ENCODE assay signal across 11 cellular contexts in the genomic region with DNA sequence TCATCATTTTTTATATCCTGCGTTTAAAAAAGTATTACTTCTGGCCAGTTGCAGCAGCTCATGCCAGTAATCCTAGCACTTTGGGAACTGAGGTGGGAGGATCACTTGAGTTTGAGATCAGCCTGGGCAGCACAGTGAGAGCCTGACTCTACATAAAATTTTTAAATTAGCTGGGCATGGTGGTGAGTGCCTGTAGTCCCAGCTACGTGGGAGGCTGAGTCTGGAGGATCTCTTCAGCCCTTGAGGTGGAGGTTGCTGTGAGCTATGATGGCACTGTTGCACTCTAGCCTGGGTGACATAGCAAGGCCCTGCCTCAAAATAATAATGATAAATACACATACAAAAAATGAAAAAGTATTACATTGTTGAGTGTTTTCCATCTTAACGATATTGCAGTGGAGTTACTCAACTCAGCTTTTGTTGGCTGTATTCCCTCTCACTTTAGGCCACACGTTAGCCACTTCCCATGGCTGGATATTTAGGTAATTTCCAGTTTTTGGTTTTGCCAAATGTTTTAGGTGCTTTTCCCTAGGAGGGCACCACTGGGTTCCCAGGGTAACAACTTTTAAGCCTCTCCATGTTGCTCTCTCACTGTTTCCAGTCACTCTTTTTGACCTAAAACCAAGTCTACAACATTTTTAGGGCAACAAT. TPM values are rescaled to one million over a fixed set of nuclear protein-coding genes. Genes with fewer than 3 reads are reported as not detected.
DNase-seq lines count a peak whose midpoint lies in the region; ATAC-seq, FAIRE-seq and TF ChIP-seq lines count a peak whose summit lies in the region.
"Had no signal": no experiment of that assay in that cellular context is flagged by ENCODE, and none has a peak within 500 bp of the region (broad histone marks: within the 10 kb centered on the region; RNA-seq: fewer than 3 reads in every experiment).

No MANE protein-coding gene starts in this region.

- H3K4me2 ChIP-seq in A549, result peak overlapping the region; percentile 90
- H3K4me2 ChIP-seq in neural progenitor cell, result peak overlapping the region; percentile 68

- POLR2A ChIA-PET in A549 (lab: Yijun Ruan, JAX) (interaction anchor here (1.0 to 1.9 kb wide), 6 partner anchors 12 to 141 kb away, joined by 3 to 9 read pairs (median 4); partner anchors contain the start of gene SHB), RWPE1 (lab: Yijun Ruan, JAX; ENCODE audit: low non-redundant PET) (no interaction called here)

- H3K27me3 Mint-ChIP-seq in neural progenitor cell (ENCODE audit: insufficient read depth, low read depth), result peaks cover 4% of the 10 kb centered on the region
- peaks cover 18 to 32% of the 10 kb centered on the region in 2 donors for H3K27me3 Mint-ChIP-seq in stimulated activated naive B cell treated with anti-CD40 and anti-IgM and Interleukin-4, amounts not matched to agents 10 μg/mL and 1 μg/mL and 100 μg/mL, for 72 hours

- TF ChIP-seq CTCF in A549 (IDR thresholded peaks at IDR 0.05) (no peak), RWPE1 (conservative IDR thresholded peaks at IDR 0.05; ENCODE audit: low read depth) (no peak), neural progenitor cell (IDR thresholded peaks at IDR 0.05) (no peak)

- peak in 1 of 2 experiments; percentile 10; a peak in 3 of 6 replicates for ATAC-seq in A549
- ATAC-seq in stimulated activated naive B cell treated with anti-CD40 and anti-IgM and Interleukin-4, amounts not matched to agents 10 μg/mL and 1 μg/mL and 100 μg/mL, for 72 hours (replicated peaks), result no peak
- ATAC-seq: GM12878 had no signal

- H4K20me1 ChIP-seq in neural progenitor cell (ENCODE audit: low read depth), result no peaks in the 10 kb centered on the region

- H3K27ac ChIP-seq in A549 (peak overlapping the region; percentile 94 to 97), RWPE1 (peak overlapping the region; percentile 92), epithelial cell of prostate (peak overlapping the region; percentile 98), neural progenitor cell (no peak overlapping the region)

- CTCF ChIA-PET in A549 (lab: Yijun Ruan, JAX) (interaction anchor here (1.0 to 3.2 kb wide), 7 partner anchors 14 to 135 kb away, joined by 3 to 16 read pairs (median 3); no protein-coding TSS in a partner anchor), RWPE1 (lab: Yijun Ruan, JAX) (no interaction called here)

- WGBS in A549 (ENCODE audit: missing lambda C conversion rate), result 45% methylated on average over 4 of the region's 4 CpGs

- no peak overlapping the region for H3K4me3 Mint-ChIP-seq in neural progenitor cell
- H3K4me3 Mint-ChIP-seq in stimulated activated naive B cell treated with anti-CD40 and anti-IgM and Interleukin-4, amounts not matched to agents 10 μg/mL and 1 μg/mL and 100 μg/mL, for 72 hours, result no peak overlapping the region

- TF ChIP-seq EP300 in A549 (IDR thresholded peaks at IDR 0.05), result no peak

- H3K4me1 ChIP-seq in A549 (peaks cover 62% of the 10 kb centered on the region), neural progenitor cell (peaks cover 20% of the 10 kb centered on the region)

- H2AFZ ChIP-seq in neural progenitor cell (replicated peaks), result no peak overlapping the region

- H3K9ac ChIP-seq in neural progenitor cell, result no peak overlapping the region

- H3K9me3 Mint-ChIP-seq in neural progenitor cell, result no peaks in the 10 kb centered on the region
- no peaks in the 10 kb centered on the region for H3K9me3 Mint-ChIP-seq in stimulated activated naive B cell treated with anti-CD40 and anti-IgM and Interleukin-4, amounts not matched to agents 10 μg/mL and 1 μg/mL and 100 μg/mL, for 72 hours

- H3K27me3 ChIP-seq in neural progenitor cell, result no peaks in the 10 kb centered on the region

- peak overlapping the region; percentile 15; the same call in 2 of the 3 replicates for H3K4me3 ChIP-seq in A549
- H3K4me3 ChIP-seq in neural progenitor cell, result no peak overlapping the region
- H3K4me3 ChIP-seq: GM12878 had no signal

- peaks cover 4% of the 10 kb centered on the region for H3K79me2 ChIP-seq in neural progenitor cell (ENCODE audit: low read depth)

- peaks cover 19% of the 10 kb centered on the region for H3F3A ChIP-seq in neural progenitor cell (ENCODE audit: low read depth)

- no peak for DNase-seq in A549 (ENCODE audit: low read depth in 1 of 2, low spot score in 1 of 2)
- no peak for DNase-seq in RWPE1 (ENCODE audit: low spot score)
- DNase-seq in epithelial cell of prostate (ENCODE audit: low read depth, low spot score), result no peak
- no peak for DNase-seq in neural progenitor cell (ENCODE audit: low spot score)
- no peak for DNase-seq in NCI-H510A treated with DMSO at 0.1 percent for 48 hours (lab: John Stamatoyannopoulos, UW)
- no peak for DNase-seq in NCI-H2029 (lab: John Stamatoyannopoulos, UW)
- no peak for DNase-seq in stimulated activated naive B cell treated with anti-CD40 and anti-IgM and Interleukin-4, amounts not matched to agents 10 μg/mL and 1 μg/mL and 100 μg/mL, for 72 hours
- DNase-seq in HCEC 1CT, result no peak
- DNase-seq: activated CD4-positive, alpha-beta T cell treated with anti-CD3 and anti-CD28 coated beads for 4 hours; NCI-H1092 treated with DMSO at 0.1 percent for 48 hours had no signal

- no peak for TF ChIP-seq RAD21 in A549 (conservative IDR thresholded peaks at IDR 0.05 in 1 of 2, IDR thresholded peaks at IDR 0.05 in 1 of 2)

- peak overlapping the region; percentile 30 for H3K27ac Mint-ChIP-seq in neural progenitor cell
- H3K27ac Mint-ChIP-seq in stimulated activated naive B cell treated with anti-CD40 and anti-IgM and Interleukin-4, amounts not matched to agents 10 μg/mL and 1 μg/mL and 100 μg/mL, for 72 hours, result no peak overlapping the region

- TF ChIP-seq POLR2A in A549 (IDR thresholded peaks at IDR 0.05; ENCODE audit: low read length), result no peak

- H3K36me3 Mint-ChIP-seq in neural progenitor cell, result peaks cover 1% of the 10 kb centered on the region
- no peaks in the 10 kb centered on the region for H3K36me3 Mint-ChIP-seq in stimulated activated naive B cell treated with anti-CD40 and anti-IgM and Interleukin-4, amounts not matched to agents 10 μg/mL and 1 μg/mL and 100 μg/mL, for 72 hours

- no peaks in the 10 kb centered on the region for H3K9me3 ChIP-seq in A549
- H3K9me3 ChIP-seq in neural progenitor cell (ENCODE audit: low read depth), result no peaks in the 10 kb centered on the region

- H3K36me3 ChIP-seq in neural progenitor cell, result no peaks in the 10 kb centered on the region

- H3K4me1 Mint-ChIP-seq in neural progenitor cell, result peaks cover 33% of the 10 kb centered on the region
- peaks cover 8 to 10% of the 10 kb centered on the region in 2 donors for H3K4me1 Mint-ChIP-seq in stimulated activated naive B cell treated with anti-CD40 and anti-IgM and Interleukin-4, amounts not matched to agents 10 μg/mL and 1 μg/mL and 100 μg/mL, for 72 hours

- FAIRE-seq in A549 (lab: Jason Lieb, UNC), result no peak
- FAIRE-seq: GM12878 had no signal

TF ChIP-seq in A549, 52 proteins besides CTCF, POLR2A, EP300 and RAD21:
- no peak for TF ChIP-seq KDM1A (IDR thresholded peaks at IDR 0.05; ENCODE audit: low read depth)
- no peak for TF ChIP-seq ESRRA (IDR thresholded peaks at IDR 0.05; ENCODE audit: borderline replicate concordance, low read length)
- no peak for TF ChIP-seq RNF2 (IDR thresholded peaks at IDR 0.05; ENCODE audit: borderline replicate concordance, low read depth)
- TF ChIP-seq FOSL2 (IDR thresholded peaks at IDR 0.05), result no peak
- TF ChIP-seq FOSL2 (CRISPR knock-in tag; IDR thresholded peaks at IDR 0.05), result no peak
- no peak for TF ChIP-seq PBX3 (IDR thresholded peaks at IDR 0.05)
- no peak for TF ChIP-seq MAZ (IDR thresholded peaks at IDR 0.05; ENCODE audit: borderline replicate concordance, low read depth, low read length)
TF ChIP-seq in A549: peak in this region for 0.

RNA-seq across cellular contexts. Expression of gene SHB, which starts 20.6 kb away (rescaled TPM):
- polyA plus RNA-seq in A549 (2011; rRNA removed) (15.4 and 16.4 TPM in 2 replicates), A549 (2017; fragmentation: RNase III; extraction: RNeasy Plus Mini Kit Qiagen cat#74134 plus additional on column Dnase treatment) (21.6 to 22.4 TPM (median 22.0 TPM) in 3 replicates)
- polyA plus RNA-seq in A549 (2012; cell fraction: cytosol; rRNA removed), result 20.9 and 25.8 TPM in 2 replicates
- 18.9 and 20.7 TPM in 2 replicates for polyA plus RNA-seq in A549 (2012; cell fraction: nucleus; rRNA removed)
- polyA minus RNA-seq in A549 (2011; rRNA and poly(A)+ RNA removed), result 23.8 and 23.9 TPM in 2 replicates
- total RNA-seq in neural progenitor cell (ENCODE audit: low replicate concordance), result 1.1 and 4.1 TPM in 2 replicates
